ENCODE assay signal across 9 cellular contexts in genomic region chr9:116589392-116590354, GRCh38.
DNase-seq lines count a peak whose midpoint lies in the region; ATAC-seq and TF ChIP-seq lines count a peak whose summit lies in the region.
"Had no signal": no experiment of that assay in that cellular context is flagged by ENCODE, and none has a peak within 500 bp of the region (broad histone marks: within the 10 kb centered on the region; RNA-seq: fewer than 3 reads in every experiment).

No MANE protein-coding gene starts in this region.

- no peaks in the 10 kb centered on the region for H3K4me1 Mint-ChIP-seq in T-cell

- no peak overlapping the region for H3K27ac ChIP-seq in hepatocyte

- POLR2A ChIA-PET in T-cell (lab: Charles Lee), result no interaction called here

- DNase-seq in activated T-cell treated with anti-CD3 and anti-CD28 coated beads for 48 hours (ENCODE audit: low read depth) (peak; percentile 17), SKM-1 (lab: John Stamatoyannopoulos, UW; ENCODE audit: unreplicated experiment) (peak; percentile 9), hepatocyte (ENCODE audit: low spot score) (peak; percentile 34), activated gamma-delta T cell (lab: John Stamatoyannopoulos, UW) (no peak), NCI-H1048 (lab: John Stamatoyannopoulos, UW) (no peak), T-cell (no peak)
- DNase-seq in activated T-cell treated with anti-CD3 and anti-CD28 coated beads, Interleukin-2, amount 50 U/mL, for 1 hour, result no peak

- peaks cover 2 to 23% (median 14%) of the 10 kb centered on the region in 3 donors for H3K9me3 Mint-ChIP-seq in T-cell

- ATAC-seq in HG03159 (IDR thresholded peaks at IDR 0.05; ENCODE audit: unreplicated experiment) (peak; percentile 86), T-cell (replicated peaks in 1 of 4) (no peak)

- no peaks in the 10 kb centered on the region for H3K4me1 ChIP-seq in hepatocyte (ENCODE audit: insufficient read depth)

- H3K9me3 ChIP-seq in hepatocyte (ENCODE audit: low read depth), result peaks cover 7% of the 10 kb centered on the region

- H3K27me3 Mint-ChIP-seq in T-cell, result no peaks in the 10 kb centered on the region
- H3K27me3 Mint-ChIP-seq: dendritic cell treated with granulocyte-macrophage colony-stimulating factor and Interleukin-4, amounts not matched to agents 40 ng/mL and 50 ng/mL, for 4 days had no signal

- no peaks in the 10 kb centered on the region for H3K27me3 ChIP-seq in hepatocyte

- no peak overlapping the region for H2AFZ ChIP-seq in hepatocyte

- peak; percentile 49 for TF ChIP-seq CTCF in hepatocyte (IDR thresholded peaks at IDR 0.05; ENCODE audit: poor library complexity)

- H3K9me2 ChIP-seq in hepatocyte (replicated peaks; ENCODE audit: insufficient read depth), result no peaks in the 10 kb centered on the region

- WGBS in hepatocyte (ENCODE audit: low lambda C conversion rate, missing lambda C conversion rate), result 83% methylated on average over 7 of the region's 7 CpGs

- H3K4me2 ChIP-seq in hepatocyte, result no peak overlapping the region

- H3K4me3 ChIP-seq in hepatocyte, result no peak overlapping the region

- H4K20me1 ChIP-seq in hepatocyte (ENCODE audit: insufficient read depth, poor library complexity, severe bottlenecking), result no peaks in the 10 kb centered on the region

- CTCF ChIA-PET in T-cell (lab: Charles Lee), result no interaction called here

- peaks cover 47% of the 10 kb centered on the region for H3K36me3 Mint-ChIP-seq in T-cell

- no peaks in the 10 kb centered on the region for H3K79me2 ChIP-seq in hepatocyte

- no peaks in the 10 kb centered on the region for H3K36me3 ChIP-seq in hepatocyte (replicated peaks; ENCODE audit: insufficient read depth, low read depth)

- no peak overlapping the region for H3K27ac Mint-ChIP-seq in T-cell
- H3K27ac Mint-ChIP-seq: dendritic cell treated with granulocyte-macrophage colony-stimulating factor and Interleukin-4, amounts not matched to agents 40 ng/mL and 50 ng/mL, for 4 days had no signal

- no peak overlapping the region for H3K4me3 Mint-ChIP-seq in T-cell
- H3K4me3 Mint-ChIP-seq: dendritic cell treated with granulocyte-macrophage colony-stimulating factor and Interleukin-4, amounts not matched to agents 40 ng/mL and 50 ng/mL, for 4 days had no signal

Comparison
In these comparisons a context has a peak if more than half of its experiments do, and no peak if none do; other contexts are left out.
1. DNase-seq: peak in activated T-cell treated with anti-CD3 and anti-CD28 coated beads for 48 hours (single experiment), SKM-1 (single experiment) and hepatocyte (single experiment); none in activated T-cell treated with anti-CD3 and anti-CD28 coated beads, Interleukin-2, amount 50 U/mL, for 1 hour (single experiment), activated gamma-delta T cell (single experiment), NCI-H1048 (single experiment) and T-cell (0 of 34).